1 cellular context compared by ENCODE assay signal in genomic region chr7:115040526-115040925, GRCh38.
TF ChIP-seq lines count a peak whose summit lies in the region.

No MANE protein-coding gene starts in this region.

TF ChIP-seq in H1, 55 proteins besides CTCF, POLR2A, EP300 and RAD21 (continued from another document):
- no peak for TF ChIP-seq RBBP5 (IDR thresholded peaks at IDR 0.05; ENCODE audit: borderline replicate concordance, low read depth, low read length)
- no peak for TF ChIP-seq CTBP2 (IDR thresholded peaks at IDR 0.05; ENCODE audit: borderline replicate concordance, insufficient read depth, insufficient read length, low read length)
- no peak for TF ChIP-seq CHD7 (IDR thresholded peaks at IDR 0.05; ENCODE audit: insufficient replicate concordance, low read length)
- TF ChIP-seq SP1 (IDR thresholded peaks at IDR 0.05; ENCODE audit: low read depth, low read length), result no peak
- TF ChIP-seq YY1 (IDR thresholded peaks at IDR 0.05; ENCODE audit: low read depth, low read length), result no peak
- no peak for TF ChIP-seq PHF8 (conservative IDR thresholded peaks at IDR 0.05; ENCODE audit: low read depth, low read length)
- no peak for TF ChIP-seq BCL11A (IDR thresholded peaks at IDR 0.05; ENCODE audit: low read depth in 2 of 2, low read length in 2 of 2)
- TF ChIP-seq TCF12 (IDR thresholded peaks at IDR 0.05; ENCODE audit: low read depth, low read length), result no peak
TF ChIP-seq in H1: peak in this region for 0.
